In the genomic region with DNA sequence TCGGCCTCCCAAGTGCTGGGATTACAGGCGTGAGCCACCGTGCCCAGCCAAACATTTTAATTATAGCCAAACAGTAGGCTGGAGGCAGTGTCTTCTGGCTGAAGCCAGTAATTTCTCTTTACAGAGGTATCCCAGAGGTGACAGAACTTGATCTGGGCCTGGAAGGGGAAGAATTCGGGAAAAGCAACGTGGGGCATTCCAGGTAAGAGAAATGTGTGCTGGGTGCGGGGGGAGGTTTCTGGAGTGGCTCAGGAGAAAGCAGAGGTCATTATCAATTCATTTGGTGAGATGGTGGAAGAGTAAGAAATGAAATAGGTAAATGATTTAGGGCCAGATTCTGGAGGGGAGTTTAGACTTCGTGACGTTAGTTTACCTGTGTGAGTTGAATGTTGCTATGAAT, we compare ENCODE assay signal across 19 cellular contexts.
"Had no signal": no experiment of that assay in that cellular context is flagged by ENCODE, and none has a peak within 500 bp of the region (broad histone marks: within the 10 kb centered on the region; RNA-seq: fewer than 3 reads in every experiment).

No MANE protein-coding gene starts in this region.

- H3K27me3 Mint-ChIP-seq: activated naive CD8-positive, alpha-beta T cell treated with anti-CD3 and anti-CD28 coated beads, Interleukin-2, amount 50 U/mL, for 24 hours; T-cell had no signal

- DNase-seq: activated CD4-positive, CD25-positive, alpha-beta regulatory T cell treated with anti-CD3 and anti-CD28 coated beads, Interleukin-2, amount 50 U/mL, for 72 hours; activated naive CD4-positive, alpha-beta T cell treated with Interleukin-2 at 50 U/mL for 16 hours; activated naive CD8-positive, alpha-beta T cell treated with anti-CD3 and anti-CD28 coated beads, Interleukin-2, amount 50 U/mL, for 24 hours; anterior cingulate cortex; effector CD4-positive, alpha-beta T cell; gastrocnemius medialis; heart left ventricle; left ventricle myocardium superior; nephron progenitor cell; occipital lobe; retina; SK-N-SH; stimulated activated naive CD4-positive, alpha-beta T cell; T-cell; T-helper 9 cell; upper lobe of right lung had no signal

- H3K4me2 ChIP-seq: SK-N-SH had no signal

- ATAC-seq: activated naive CD8-positive, alpha-beta T cell treated with anti-CD3 and anti-CD28 coated beads, Interleukin-2, amount 50 U/mL, for 24 hours; gastrocnemius medialis; heart left ventricle; left ventricle myocardium superior; T-cell; upper lobe of right lung had no signal

- H3K4me3 ChIP-seq: breast epithelium, coronary artery, gastrocnemius medialis, heart left ventricle, upper lobe of right lung had no signal

- H3K27ac Mint-ChIP-seq: activated naive CD8-positive, alpha-beta T cell treated with anti-CD3 and anti-CD28 coated beads, Interleukin-2, amount 50 U/mL, for 24 hours; activated T-helper 2 cell treated with anti-CD3 and anti-CD28 coated beads, Interferon-gamma antibody, Interleukin-2, Interleukin-4, amounts not matched to agents 10 μg/mL and 5 μg/mL and 100 μg/mL, durations not matched to agents 14 hours and 24 hours and 36 hours; nephron progenitor cell had no signal

- H3K4me3 Mint-ChIP-seq: activated naive CD8-positive, alpha-beta T cell treated with anti-CD3 and anti-CD28 coated beads, Interleukin-2, amount 50 U/mL, for 24 hours; nephron progenitor cell; T-cell had no signal

- H3K9me2 ChIP-seq: SK-N-SH had no signal

- H3K36me3 ChIP-seq: breast epithelium, gastrocnemius medialis, upper lobe of right lung had no signal

- H3K9me3 ChIP-seq: breast epithelium, gastrocnemius medialis, heart left ventricle, SK-N-SH, upper lobe of right lung had no signal

- H3K27me3 ChIP-seq: breast epithelium, gastrocnemius medialis, heart left ventricle, upper lobe of right lung had no signal

- H3K27ac ChIP-seq: breast epithelium, coronary artery, gastrocnemius medialis, heart left ventricle, upper lobe of right lung had no signal

- H3K9me3 Mint-ChIP-seq: activated naive CD8-positive, alpha-beta T cell treated with anti-CD3 and anti-CD28 coated beads, Interleukin-2, amount 50 U/mL, for 24 hours; activated T-helper 2 cell treated with anti-CD3 and anti-CD28 coated beads, Interferon-gamma antibody, Interleukin-2, Interleukin-4, amounts not matched to agents 10 μg/mL and 5 μg/mL and 100 μg/mL, durations not matched to agents 14 hours and 24 hours and 36 hours; nephron progenitor cell; T-cell had no signal
